ENCODE assay signal across 8 cellular contexts in the genomic region with DNA sequence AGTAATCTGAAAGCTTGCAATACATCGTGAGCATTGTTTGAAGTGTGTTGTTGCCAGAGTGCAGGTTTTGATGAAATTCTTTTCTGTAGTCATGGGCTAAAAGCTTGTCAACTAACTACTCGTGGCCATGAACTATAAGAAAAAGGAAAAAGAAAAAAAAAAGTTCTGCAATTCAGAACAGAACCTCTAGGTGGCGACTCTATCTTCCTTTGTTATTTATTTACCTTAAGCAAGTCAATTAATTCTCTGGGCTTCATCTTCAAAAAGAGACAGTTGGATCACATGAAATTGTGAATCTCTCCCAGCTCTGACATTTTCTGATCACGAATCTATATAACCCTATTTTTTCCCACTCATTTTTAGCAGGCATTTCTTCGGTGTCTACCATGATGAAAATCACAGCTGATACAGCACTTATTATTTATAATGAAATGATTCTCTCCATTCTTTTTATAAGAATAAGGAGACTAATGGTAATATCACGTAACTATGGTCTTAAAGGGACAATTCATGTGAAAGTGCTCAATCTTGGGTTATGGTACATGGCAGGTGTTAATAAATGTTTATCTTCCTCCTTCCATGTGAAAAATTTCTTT. TPM values are rescaled to one million over a fixed set of nuclear protein-coding genes. Genes with fewer than 3 reads are reported as not detected.
A peak's percentile ranks its signal among the peaks of the same experiment; 100 is the strongest.
DNase-seq lines count a peak whose midpoint lies in the region; ATAC-seq, FAIRE-seq and TF ChIP-seq lines count a peak whose summit lies in the region.

No MANE protein-coding gene starts in this region.

- H3K9me3 Mint-ChIP-seq in HFFc6 (no peaks in the 10 kb centered on the region), chondrocyte (ENCODE audit: low read depth) (no peaks in the 10 kb centered on the region), neural crest cell (no peaks in the 10 kb centered on the region)

- peak; percentile 72 for DNase-seq in Caki2 (ENCODE audit: low read depth)
- no peak for DNase-seq in HFFc6
- peak; percentile 59 for DNase-seq in NCI-H774 (lab: John Stamatoyannopoulos, UW)
- DNase-seq in chondrocyte (ENCODE audit: low spot score), result no peak
- DNase-seq in neural crest cell (ENCODE audit: low read depth, low spot score), result peak; percentile 5
- DNase-seq in urothelium cell line (ENCODE audit: low spot score), result no peak
- DNase-seq in amygdala (lab: John Stamatoyannopoulos, UW), result no peak
- DNase-seq in omental fat pad (ENCODE audit: low spot score), result no peak

- H3K4me1 Mint-ChIP-seq in HFFc6 (ENCODE audit: low read depth), result no peaks in the 10 kb centered on the region
- H3K4me1 Mint-ChIP-seq in chondrocyte (ENCODE audit: low read depth), result no peaks in the 10 kb centered on the region
- peaks cover 5% of the 10 kb centered on the region for H3K4me1 Mint-ChIP-seq in neural crest cell

- TF ChIP-seq CTCF in HFFc6 (IDR thresholded peaks at IDR 0.05) (peak; percentile 93), chondrocyte (IDR thresholded peaks at IDR 0.05) (peak; percentile 94), neural crest cell (conservative IDR thresholded peaks at IDR 0.05) (peak; percentile 85), omental fat pad (IDR thresholded peaks at IDR 0.05) (no peak)

- no peak overlapping the region for H3K27ac Mint-ChIP-seq in HFFc6
- H3K27ac Mint-ChIP-seq in chondrocyte (ENCODE audit: unreplicated experiment), result no peak overlapping the region
- H3K27ac Mint-ChIP-seq in neural crest cell (ENCODE audit: unreplicated experiment), result no peak overlapping the region

- no peak for FAIRE-seq in urothelium cell line (lab: Jason Lieb, UNC)

- H3K4me3 Mint-ChIP-seq in HFFc6, result no peak overlapping the region
- H3K4me3 Mint-ChIP-seq in chondrocyte (ENCODE audit: unreplicated experiment), result no peak overlapping the region
- no peak overlapping the region for H3K4me3 Mint-ChIP-seq in neural crest cell

- H3K36me3 Mint-ChIP-seq in HFFc6 (ENCODE audit: low read depth) (no peaks in the 10 kb centered on the region), chondrocyte (ENCODE audit: low read depth) (no peaks in the 10 kb centered on the region), neural crest cell (ENCODE audit: low read depth) (no peaks in the 10 kb centered on the region)

- ATAC-seq in omental fat pad (ENCODE audit: low FRiP score), result no peak

- H3K27me3 Mint-ChIP-seq in HFFc6 (ENCODE audit: insufficient read depth) (no peaks in the 10 kb centered on the region; the same call in 1 of the 2 replicates), chondrocyte (ENCODE audit: low read depth) (peaks cover 11% of the 10 kb centered on the region), neural crest cell (ENCODE audit: low read depth) (no peaks in the 10 kb centered on the region)

- in situ Hi-C loops in Caki2 (cut with HindIII; ENCODE audit: low pct_unique_long_range_greater_than_20kb, low sequenced_read_pairs), result no loop called here

RNA-seq across cellular contexts. Expression of a gene that starts 18.8 kb away (rescaled TPM):
- not detected in 2 replicates for total RNA-seq in Caki2 (2014; rRNA removed; shearing (Covaris generic); ENCODE audit: low replicate concordance)
- total RNA-seq in HFFc6 (2021; fragmentation: NEBNext Ultra II Directional; extraction: Animal tissue kit (Norgen Biotek cat#: 25700)), result not detected
- not detected in 3 replicates for total RNA-seq in chondrocyte
- total RNA-seq in neural crest cell, result 0.55 and 0.65 TPM in 2 replicates
- total RNA-seq in omental fat pad, result under 1 TPM in 2 of 4 donors, not detected in 2; 0.12 to 0.82 TPM

RNA-seq across cellular contexts. Expression of a gene that starts 45.8 kb away (rescaled TPM):
- 15.7 and 27.0 TPM in 2 replicates for total RNA-seq in Caki2 (2014; rRNA removed; shearing (Covaris generic); ENCODE audit: low replicate concordance)
- total RNA-seq in HFFc6 (2021; fragmentation: NEBNext Ultra II Directional; extraction: Animal tissue kit (Norgen Biotek cat#: 25700)), result 10 to 100 TPM; 13.4 to 17.6 (median 15.5) TPM
- total RNA-seq in chondrocyte (10.6 to 11.9 TPM (median 11.6 TPM) in 3 replicates), neural crest cell (16.3 and 17.9 TPM in 2 replicates), omental fat pad (10 to 100 TPM in 3 of 4 donors, 1 to 10 TPM in 1; 9.6 to 28.5 (median 11.9) TPM)

Comparison
In these comparisons a context has a peak if more than half of its experiments do, and no peak if none do; other contexts are left out.
1. DNase-seq: peak in Caki2 (single experiment), NCI-H774 (single experiment) and neural crest cell (single experiment); none in HFFc6 (single experiment), chondrocyte (single experiment), urothelium cell line (single experiment), amygdala (0 of 56) and omental fat pad (single experiment).
2. CTCF ChIP-seq: peak in HFFc6 (single experiment), chondrocyte (single experiment) and neural crest cell (single experiment); none in omental fat pad (0 of 3).